1 cellular context compared by ENCODE assay signal in the genomic region with DNA sequence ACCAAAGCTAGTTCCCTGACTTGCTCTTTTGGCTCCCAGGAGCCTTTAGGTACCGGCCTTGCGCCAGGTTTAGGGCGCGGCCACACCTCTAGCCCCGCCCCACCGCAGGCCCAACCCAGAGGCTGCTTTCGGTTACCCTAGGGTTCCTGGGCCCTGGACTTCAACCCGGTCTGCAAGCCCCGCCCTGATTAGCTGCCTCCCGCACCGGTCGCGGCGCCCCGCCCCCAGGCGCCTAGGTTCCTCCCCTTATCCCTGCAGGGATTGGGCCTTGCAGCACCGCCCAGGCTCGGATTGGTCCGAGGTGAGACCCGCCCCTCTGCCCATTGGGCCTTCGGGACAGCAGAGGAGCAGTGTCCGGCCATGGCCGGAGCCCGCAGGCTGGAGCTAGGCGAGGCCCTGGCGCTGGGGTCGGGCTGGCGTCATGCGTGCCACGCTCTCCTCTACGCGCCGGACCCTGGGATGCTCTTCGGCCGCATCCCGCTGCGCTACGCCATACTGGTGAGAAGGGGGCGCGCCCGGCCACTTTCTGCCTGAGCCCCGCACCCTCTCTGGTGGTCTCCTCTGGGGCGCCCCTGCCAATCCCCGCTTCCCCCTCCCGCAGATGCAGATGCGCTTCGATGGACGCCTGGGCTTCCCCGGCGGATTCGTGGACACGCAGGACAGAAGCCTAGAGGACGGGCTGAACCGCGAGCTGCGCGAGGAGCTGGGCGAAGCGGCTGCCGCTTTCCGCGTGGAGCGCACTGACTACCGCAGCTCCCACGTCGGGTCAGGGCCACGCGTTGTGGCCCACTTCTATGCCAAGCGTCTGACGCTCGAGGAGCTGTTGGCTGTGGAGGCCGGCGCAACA.
A peak's percentile ranks its signal among the peaks of the same experiment; 100 is the strongest.
TF ChIP-seq lines count a peak whose summit lies in the region.

A gene (plus strand): TSS at position 330 of the 847 bp plus-strand sequence. CDS start 31 bp downstream, at position 361.

TF ChIP-seq in HepG2, 621 proteins besides CTCF, POLR2A, EP300 and RAD21 (continued from another document and continues in another):
- TF ChIP-seq, protein P1, sequence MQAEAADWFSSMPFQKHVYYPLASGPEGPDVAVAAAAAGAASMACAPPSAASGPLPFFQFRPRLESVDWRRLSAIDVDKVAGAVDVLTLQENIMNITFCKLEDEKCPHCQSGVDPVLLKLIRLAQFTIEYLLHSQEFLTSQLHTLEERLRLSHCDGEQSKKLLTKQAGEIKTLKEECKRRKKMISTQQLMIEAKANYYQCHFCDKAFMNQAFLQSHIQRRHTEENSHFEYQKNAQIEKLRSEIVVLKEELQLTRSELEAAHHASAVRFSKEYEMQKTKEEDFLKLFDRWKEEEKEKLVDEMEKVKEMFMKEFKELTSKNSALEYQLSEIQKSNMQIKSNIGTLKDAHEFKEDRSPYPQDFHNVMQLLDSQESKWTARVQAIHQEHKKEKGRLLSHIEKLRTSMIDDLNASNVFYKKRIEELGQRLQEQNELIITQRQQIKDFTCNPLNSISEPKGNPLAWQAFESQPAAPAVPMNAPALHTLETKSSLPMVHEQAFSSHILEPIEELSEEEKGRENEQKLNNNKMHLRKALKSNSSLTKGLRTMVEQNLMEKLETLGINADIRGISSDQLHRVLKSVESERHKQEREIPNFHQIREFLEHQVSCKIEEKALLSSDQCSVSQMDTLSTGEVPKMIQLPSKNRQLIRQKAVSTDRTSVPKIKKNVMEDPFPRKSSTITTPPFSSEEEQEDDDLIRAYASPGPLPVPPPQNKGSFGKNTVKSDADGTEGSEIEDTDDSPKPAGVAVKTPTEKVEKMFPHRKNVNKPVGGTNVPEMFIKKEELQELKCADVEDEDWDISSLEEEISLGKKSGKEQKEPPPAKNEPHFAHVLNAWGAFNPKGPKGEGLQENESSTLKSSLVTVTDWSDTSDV (CRISPR knock-in tag; IDR thresholded peaks at IDR 0.05): no peak
- TF ChIP-seq, protein P2, sequence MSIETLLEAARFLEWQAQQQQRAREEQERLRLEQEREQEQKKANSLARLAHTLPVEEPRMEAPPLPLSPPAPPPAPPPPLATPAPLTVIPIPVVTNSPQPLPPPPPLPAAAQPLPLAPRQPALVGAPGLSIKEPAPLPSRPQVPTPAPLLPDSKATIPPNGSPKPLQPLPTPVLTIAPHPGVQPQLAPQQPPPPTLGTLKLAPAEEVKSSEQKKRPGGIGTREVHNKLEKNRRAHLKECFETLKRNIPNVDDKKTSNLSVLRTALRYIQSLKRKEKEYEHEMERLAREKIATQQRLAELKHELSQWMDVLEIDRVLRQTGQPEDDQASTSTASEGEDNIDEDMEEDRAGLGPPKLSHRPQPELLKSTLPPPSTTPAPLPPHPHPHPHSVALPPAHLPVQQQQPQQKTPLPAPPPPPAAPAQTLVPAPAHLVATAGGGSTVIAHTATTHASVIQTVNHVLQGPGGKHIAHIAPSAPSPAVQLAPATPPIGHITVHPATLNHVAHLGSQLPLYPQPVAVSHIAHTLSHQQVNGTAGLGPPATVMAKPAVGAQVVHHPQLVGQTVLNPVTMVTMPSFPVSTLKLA (IDR thresholded peaks at IDR 0.05): no peak
- TF ChIP-seq FLYWCH1 (CRISPR knock-in tag; IDR thresholded peaks at IDR 0.05): 0 out of 2 replicates have a peak, but pooled peaks have one; percentile 56
- peak; percentile 90; the same call in 1 of the 2 replicates for TF ChIP-seq SATB2 (CRISPR knock-in tag; IDR thresholded peaks at IDR 0.05)
- no peak; the same call in 1 of the 2 replicates for TF ChIP-seq NRL (CRISPR knock-in tag; IDR thresholded peaks at IDR 0.05; ENCODE audit: borderline replicate concordance)
- TF ChIP-seq SETDB1 (CRISPR knock-in tag; IDR thresholded peaks at IDR 0.05; ENCODE audit: borderline replicate concordance): peak; percentile 39; the same call in 1 of the 2 replicates
- no peak for TF ChIP-seq ZFP37 (CRISPR knock-in tag; IDR thresholded peaks at IDR 0.05; ENCODE audit: borderline replicate concordance)
- no peak for TF ChIP-seq CBX2 (IDR thresholded peaks at IDR 0.05; ENCODE audit: low read depth, low read length)
- TF ChIP-seq CBX2 (CRISPR knock-in tag; IDR thresholded peaks at IDR 0.05; ENCODE audit: low read depth): no peak
- TF ChIP-seq, protein P3, sequence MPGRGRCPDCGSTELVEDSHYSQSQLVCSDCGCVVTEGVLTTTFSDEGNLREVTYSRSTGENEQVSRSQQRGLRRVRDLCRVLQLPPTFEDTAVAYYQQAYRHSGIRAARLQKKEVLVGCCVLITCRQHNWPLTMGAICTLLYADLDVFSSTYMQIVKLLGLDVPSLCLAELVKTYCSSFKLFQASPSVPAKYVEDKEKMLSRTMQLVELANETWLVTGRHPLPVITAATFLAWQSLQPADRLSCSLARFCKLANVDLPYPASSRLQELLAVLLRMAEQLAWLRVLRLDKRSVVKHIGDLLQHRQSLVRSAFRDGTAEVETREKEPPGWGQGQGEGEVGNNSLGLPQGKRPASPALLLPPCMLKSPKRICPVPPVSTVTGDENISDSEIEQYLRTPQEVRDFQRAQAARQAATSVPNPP (CRISPR knock-in tag; IDR thresholded peaks at IDR 0.05): no peak
- TF ChIP-seq ISL2 (CRISPR knock-in tag; IDR thresholded peaks at IDR 0.05): peak; percentile 41; the same call in 1 of the 2 replicates
- peak; percentile 42; the same call in 1 of the 2 replicates for TF ChIP-seq BRCA1 (CRISPR knock-in tag; IDR thresholded peaks at IDR 0.05)
- TF ChIP-seq ZNF468 (CRISPR knock-in tag; IDR thresholded peaks at IDR 0.05): no peak
- no peak for TF ChIP-seq ATF7 (IDR thresholded peaks at IDR 0.05)
- peak; percentile 69; the same call in 1 of the 2 replicates for TF ChIP-seq ATF7 (CRISPR knock-in tag; IDR thresholded peaks at IDR 0.05)
- TF ChIP-seq MED8 (CRISPR knock-in tag; IDR thresholded peaks at IDR 0.05; ENCODE audit: insufficient replicate concordance): peak; percentile 77
- TF ChIP-seq ZNF547 (CRISPR knock-in tag; IDR thresholded peaks at IDR 0.05): peak; percentile 66; the same call in 1 of the 2 replicates
- TF ChIP-seq ZNF878 (CRISPR knock-in tag; IDR thresholded peaks at IDR 0.05): no peak
- peak; percentile 82 for TF ChIP-seq ZBTB7B (CRISPR knock-in tag; IDR thresholded peaks at IDR 0.05)
- TF ChIP-seq ZSCAN12 (CRISPR knock-in tag; IDR thresholded peaks at IDR 0.05): peak; percentile 86; the same call in 1 of the 2 replicates
- TF ChIP-seq, protein P4, sequence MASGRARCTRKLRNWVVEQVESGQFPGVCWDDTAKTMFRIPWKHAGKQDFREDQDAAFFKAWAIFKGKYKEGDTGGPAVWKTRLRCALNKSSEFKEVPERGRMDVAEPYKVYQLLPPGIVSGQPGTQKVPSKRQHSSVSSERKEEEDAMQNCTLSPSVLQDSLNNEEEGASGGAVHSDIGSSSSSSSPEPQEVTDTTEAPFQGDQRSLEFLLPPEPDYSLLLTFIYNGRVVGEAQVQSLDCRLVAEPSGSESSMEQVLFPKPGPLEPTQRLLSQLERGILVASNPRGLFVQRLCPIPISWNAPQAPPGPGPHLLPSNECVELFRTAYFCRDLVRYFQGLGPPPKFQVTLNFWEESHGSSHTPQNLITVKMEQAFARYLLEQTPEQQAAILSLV (CRISPR knock-in tag; IDR thresholded peaks at IDR 0.05; ENCODE audit: borderline replicate concordance): peak; percentile 64; the same call in 1 of the 2 replicates
- peak; percentile 49; the same call in 1 of the 2 replicates for TF ChIP-seq CREB1 (IDR thresholded peaks at IDR 0.05)
- TF ChIP-seq CREB1 (CRISPR knock-in tag; IDR thresholded peaks at IDR 0.05): 0 out of 2 replicates have a peak, but pooled peaks have one; percentile 29
- TF ChIP-seq, protein P5, sequence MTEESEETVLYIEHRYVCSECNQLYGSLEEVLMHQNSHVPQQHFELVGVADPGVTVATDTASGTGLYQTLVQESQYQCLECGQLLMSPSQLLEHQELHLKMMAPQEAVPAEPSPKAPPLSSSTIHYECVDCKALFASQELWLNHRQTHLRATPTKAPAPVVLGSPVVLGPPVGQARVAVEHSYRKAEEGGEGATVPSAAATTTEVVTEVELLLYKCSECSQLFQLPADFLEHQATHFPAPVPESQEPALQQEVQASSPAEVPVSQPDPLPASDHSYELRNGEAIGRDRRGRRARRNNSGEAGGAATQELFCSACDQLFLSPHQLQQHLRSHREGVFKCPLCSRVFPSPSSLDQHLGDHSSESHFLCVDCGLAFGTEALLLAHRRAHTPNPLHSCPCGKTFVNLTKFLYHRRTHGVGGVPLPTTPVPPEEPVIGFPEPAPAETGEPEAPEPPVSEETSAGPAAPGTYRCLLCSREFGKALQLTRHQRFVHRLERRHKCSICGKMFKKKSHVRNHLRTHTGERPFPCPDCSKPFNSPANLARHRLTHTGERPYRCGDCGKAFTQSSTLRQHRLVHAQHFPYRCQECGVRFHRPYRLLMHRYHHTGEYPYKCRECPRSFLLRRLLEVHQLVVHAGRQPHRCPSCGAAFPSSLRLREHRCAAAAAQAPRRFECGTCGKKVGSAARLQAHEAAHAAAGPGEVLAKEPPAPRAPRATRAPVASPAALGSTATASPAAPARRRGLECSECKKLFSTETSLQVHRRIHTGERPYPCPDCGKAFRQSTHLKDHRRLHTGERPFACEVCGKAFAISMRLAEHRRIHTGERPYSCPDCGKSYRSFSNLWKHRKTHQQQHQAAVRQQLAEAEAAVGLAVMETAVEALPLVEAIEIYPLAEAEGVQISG (CRISPR knock-in tag; IDR thresholded peaks at IDR 0.05): peak; percentile 74
- TF ChIP-seq ARID2 (CRISPR knock-in tag; IDR thresholded peaks at IDR 0.05; ENCODE audit: borderline replicate concordance): peak; percentile 82; the same call in 1 of the 2 replicates
- TF ChIP-seq, protein P6, sequence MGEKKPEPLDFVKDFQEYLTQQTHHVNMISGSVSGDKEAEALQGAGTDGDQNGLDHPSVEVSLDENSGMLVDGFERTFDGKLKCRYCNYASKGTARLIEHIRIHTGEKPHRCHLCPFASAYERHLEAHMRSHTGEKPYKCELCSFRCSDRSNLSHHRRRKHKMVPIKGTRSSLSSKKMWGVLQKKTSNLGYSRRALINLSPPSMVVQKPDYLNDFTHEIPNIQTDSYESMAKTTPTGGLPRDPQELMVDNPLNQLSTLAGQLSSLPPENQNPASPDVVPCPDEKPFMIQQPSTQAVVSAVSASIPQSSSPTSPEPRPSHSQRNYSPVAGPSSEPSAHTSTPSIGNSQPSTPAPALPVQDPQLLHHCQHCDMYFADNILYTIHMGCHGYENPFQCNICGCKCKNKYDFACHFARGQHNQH (CRISPR knock-in tag; IDR thresholded peaks at IDR 0.05): peak; percentile 74; the same call in 1 of the 2 replicates
- TF ChIP-seq, protein P7, sequence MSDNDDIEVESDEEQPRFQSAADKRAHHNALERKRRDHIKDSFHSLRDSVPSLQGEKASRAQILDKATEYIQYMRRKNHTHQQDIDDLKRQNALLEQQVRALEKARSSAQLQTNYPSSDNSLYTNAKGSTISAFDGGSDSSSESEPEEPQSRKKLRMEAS (IDR thresholded peaks at IDR 0.05): peak; percentile 82
- TF ChIP-seq ESRRA (CRISPR knock-in tag; IDR thresholded peaks at IDR 0.05; ENCODE audit: low read depth): peak; percentile 61; the same call in 1 of the 2 replicates
- TF ChIP-seq, protein P8, sequence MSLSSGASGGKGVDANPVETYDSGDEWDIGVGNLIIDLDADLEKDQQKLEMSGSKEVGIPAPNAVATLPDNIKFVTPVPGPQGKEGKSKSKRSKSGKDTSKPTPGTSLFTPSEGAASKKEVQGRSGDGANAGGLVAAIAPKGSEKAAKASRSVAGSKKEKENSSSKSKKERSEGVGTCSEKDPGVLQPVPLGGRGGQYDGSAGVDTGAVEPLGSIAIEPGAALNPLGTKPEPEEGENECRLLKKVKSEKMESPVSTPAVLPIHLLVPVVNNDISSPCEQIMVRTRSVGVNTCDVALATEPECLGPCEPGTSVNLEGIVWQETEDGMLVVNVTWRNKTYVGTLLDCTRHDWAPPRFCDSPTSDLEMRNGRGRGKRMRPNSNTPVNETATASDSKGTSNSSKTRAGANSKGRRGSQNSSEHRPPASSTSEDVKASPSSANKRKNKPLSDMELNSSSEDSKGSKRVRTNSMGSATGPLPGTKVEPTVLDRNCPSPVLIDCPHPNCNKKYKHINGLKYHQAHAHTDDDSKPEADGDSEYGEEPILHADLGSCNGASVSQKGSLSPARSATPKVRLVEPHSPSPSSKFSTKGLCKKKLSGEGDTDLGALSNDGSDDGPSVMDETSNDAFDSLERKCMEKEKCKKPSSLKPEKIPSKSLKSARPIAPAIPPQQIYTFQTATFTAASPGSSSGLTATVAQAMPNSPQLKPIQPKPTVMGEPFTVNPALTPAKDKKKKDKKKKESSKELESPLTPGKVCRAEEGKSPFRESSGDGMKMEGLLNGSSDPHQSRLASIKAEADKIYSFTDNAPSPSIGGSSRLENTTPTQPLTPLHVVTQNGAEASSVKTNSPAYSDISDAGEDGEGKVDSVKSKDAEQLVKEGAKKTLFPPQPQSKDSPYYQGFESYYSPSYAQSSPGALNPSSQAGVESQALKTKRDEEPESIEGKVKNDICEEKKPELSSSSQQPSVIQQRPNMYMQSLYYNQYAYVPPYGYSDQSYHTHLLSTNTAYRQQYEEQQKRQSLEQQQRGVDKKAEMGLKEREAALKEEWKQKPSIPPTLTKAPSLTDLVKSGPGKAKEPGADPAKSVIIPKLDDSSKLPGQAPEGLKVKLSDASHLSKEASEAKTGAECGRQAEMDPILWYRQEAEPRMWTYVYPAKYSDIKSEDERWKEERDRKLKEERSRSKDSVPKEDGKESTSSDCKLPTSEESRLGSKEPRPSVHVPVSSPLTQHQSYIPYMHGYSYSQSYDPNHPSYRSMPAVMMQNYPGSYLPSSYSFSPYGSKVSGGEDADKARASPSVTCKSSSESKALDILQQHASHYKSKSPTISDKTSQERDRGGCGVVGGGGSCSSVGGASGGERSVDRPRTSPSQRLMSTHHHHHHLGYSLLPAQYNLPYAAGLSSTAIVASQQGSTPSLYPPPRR (CRISPR knock-in tag; IDR thresholded peaks at IDR 0.05; ENCODE audit: borderline replicate concordance): no peak
- TF ChIP-seq, protein P9, sequence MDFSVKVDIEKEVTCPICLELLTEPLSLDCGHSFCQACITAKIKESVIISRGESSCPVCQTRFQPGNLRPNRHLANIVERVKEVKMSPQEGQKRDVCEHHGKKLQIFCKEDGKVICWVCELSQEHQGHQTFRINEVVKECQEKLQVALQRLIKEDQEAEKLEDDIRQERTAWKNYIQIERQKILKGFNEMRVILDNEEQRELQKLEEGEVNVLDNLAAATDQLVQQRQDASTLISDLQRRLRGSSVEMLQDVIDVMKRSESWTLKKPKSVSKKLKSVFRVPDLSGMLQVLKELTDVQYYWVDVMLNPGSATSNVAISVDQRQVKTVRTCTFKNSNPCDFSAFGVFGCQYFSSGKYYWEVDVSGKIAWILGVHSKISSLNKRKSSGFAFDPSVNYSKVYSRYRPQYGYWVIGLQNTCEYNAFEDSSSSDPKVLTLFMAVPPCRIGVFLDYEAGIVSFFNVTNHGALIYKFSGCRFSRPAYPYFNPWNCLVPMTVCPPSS (IDR thresholded peaks at IDR 0.05): no peak
- TF ChIP-seq, protein P10, sequence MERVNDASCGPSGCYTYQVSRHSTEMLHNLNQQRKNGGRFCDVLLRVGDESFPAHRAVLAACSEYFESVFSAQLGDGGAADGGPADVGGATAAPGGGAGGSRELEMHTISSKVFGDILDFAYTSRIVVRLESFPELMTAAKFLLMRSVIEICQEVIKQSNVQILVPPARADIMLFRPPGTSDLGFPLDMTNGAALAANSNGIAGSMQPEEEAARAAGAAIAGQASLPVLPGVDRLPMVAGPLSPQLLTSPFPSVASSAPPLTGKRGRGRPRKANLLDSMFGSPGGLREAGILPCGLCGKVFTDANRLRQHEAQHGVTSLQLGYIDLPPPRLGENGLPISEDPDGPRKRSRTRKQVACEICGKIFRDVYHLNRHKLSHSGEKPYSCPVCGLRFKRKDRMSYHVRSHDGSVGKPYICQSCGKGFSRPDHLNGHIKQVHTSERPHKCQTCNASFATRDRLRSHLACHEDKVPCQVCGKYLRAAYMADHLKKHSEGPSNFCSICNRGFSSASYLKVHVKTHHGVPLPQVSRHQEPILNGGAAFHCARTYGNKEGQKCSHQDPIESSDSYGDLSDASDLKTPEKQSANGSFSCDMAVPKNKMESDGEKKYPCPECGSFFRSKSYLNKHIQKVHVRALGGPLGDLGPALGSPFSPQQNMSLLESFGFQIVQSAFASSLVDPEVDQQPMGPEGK (CRISPR knock-in tag; IDR thresholded peaks at IDR 0.05): no peak
- no peak for TF ChIP-seq HMGA1 (CRISPR knock-in tag; conservative IDR thresholded peaks at IDR 0.05)
- TF ChIP-seq SP4 (CRISPR knock-in tag; IDR thresholded peaks at IDR 0.05): peak; percentile 90
